ENCODE assay signal across 13 cellular contexts in the genomic region with DNA sequence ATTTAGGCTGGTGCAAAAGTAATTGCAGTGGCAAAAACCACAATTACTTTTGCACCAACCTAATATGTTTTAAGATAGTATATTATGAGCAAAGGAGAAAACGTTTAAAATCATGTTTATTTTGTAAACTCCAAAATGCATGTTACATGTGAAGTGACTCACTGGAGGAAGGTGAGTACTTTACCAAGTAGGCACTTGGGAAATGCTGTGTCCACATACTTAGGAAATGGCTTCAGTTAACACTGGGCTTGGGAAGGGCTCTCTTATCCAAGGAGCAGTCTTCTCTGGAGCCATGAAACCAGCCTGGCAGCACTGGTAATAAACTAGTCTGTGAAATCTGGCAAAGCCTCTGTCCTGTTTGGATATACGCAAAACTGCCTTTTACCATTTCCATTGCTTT. TPM values are rescaled to one million over a fixed set of nuclear protein-coding genes. Genes with fewer than 3 reads are reported as not detected.
DNase-seq lines count a peak whose midpoint lies in the region; ATAC-seq and TF ChIP-seq lines count a peak whose summit lies in the region.
"Had no signal": no experiment of that assay in that cellular context is flagged by ENCODE, and none has a peak within 500 bp of the region (broad histone marks: within the 10 kb centered on the region; RNA-seq: fewer than 3 reads in every experiment).

No MANE protein-coding gene starts in this region.

- peaks cover 80% of the 10 kb centered on the region for H3K36me3 ChIP-seq in adipocyte (ENCODE audit: control insufficient read depth, insufficient read depth, low read length, severe bottlenecking)
- H3K36me3 ChIP-seq in lower lobe of right lung, result peaks cover 79% of the 10 kb centered on the region
- H3K36me3 ChIP-seq in naive thymus-derived CD4-positive, alpha-beta T cell (ENCODE audit: control insufficient read depth in 2 of 3, insufficient read depth in 3 of 3, low read length in 3 of 3), result peaks cover 32 to 73% (median 50%) of the 10 kb centered on the region in 3 experiments

- peak; percentile 46 for DNase-seq in DMS53 (lab: John Stamatoyannopoulos, UW)
- DNase-seq in DMS53 treated with DMSO at 0.1 percent for 48 hours (lab: John Stamatoyannopoulos, UW; ENCODE audit: unreplicated experiment), result no peak
- no peak for DNase-seq in HFF-Myc (ENCODE audit: extremely low read depth, low read depth)
- peak; percentile 15 for DNase-seq in adipocyte (ENCODE audit: low read depth)
- DNase-seq in lower lobe of right lung, result no peak
- no peak for DNase-seq in superior temporal gyrus (ENCODE audit: extremely low spot score)
- no peak for DNase-seq in AML-193 (lab: John Stamatoyannopoulos, UW)
- no peak for DNase-seq in naive thymus-derived CD4-positive, alpha-beta T cell
- DNase-seq: activated CD4-positive, alpha-beta T cell treated with anti-CD3 and anti-CD28 coated beads, Interleukin-2, amount 10 ng/mL, durations not matched to agents 7 days and 5 days; NCI-H2171 had no signal

- peaks cover 28 to 63% (median 35%) of the 10 kb centered on the region in 5 donors for H3K36me3 Mint-ChIP-seq in naive thymus-derived CD4-positive, alpha-beta T cell

- H3K9ac ChIP-seq in adipocyte (ENCODE audit: low read length), result no peak overlapping the region

- H3K4me1 ChIP-seq in adipocyte (ENCODE audit: control insufficient read depth, insufficient read depth, low read length) (peaks cover 43% of the 10 kb centered on the region), lower lobe of right lung (peaks cover 54% of the 10 kb centered on the region)
- H3K4me1 ChIP-seq in naive thymus-derived CD4-positive, alpha-beta T cell (ENCODE audit: control insufficient read depth in 2 of 2, insufficient read depth in 2 of 2, low read length in 2 of 2), result peaks cover 31 to 34% of the 10 kb centered on the region in 2 donors

- H3K27ac ChIP-seq in lower lobe of right lung, result no peak overlapping the region
- H3K27ac ChIP-seq in naive thymus-derived CD4-positive, alpha-beta T cell (ENCODE audit: low read depth, low read length), result no peak overlapping the region
- H3K27ac ChIP-seq: 22Rv1, hepatocyte, thoracic aorta had no signal

- H3K27me3 ChIP-seq in adipocyte (replicated peaks; ENCODE audit: control insufficient read depth, insufficient read depth, low read length) (no peaks in the 10 kb centered on the region), lower lobe of right lung (ENCODE audit: low read depth) (no peaks in the 10 kb centered on the region)
- H3K27me3 ChIP-seq in naive thymus-derived CD4-positive, alpha-beta T cell (ENCODE audit: control insufficient read depth in 2 of 2, insufficient read depth in 2 of 2, low read length in 2 of 2), result no peaks in the 10 kb centered on the region
- H3K27me3 ChIP-seq: hepatocyte had no signal

- peak overlapping the region in 2 of 9 donors; percentile 8 to 34 for H3K27ac Mint-ChIP-seq in naive thymus-derived CD4-positive, alpha-beta T cell
- H3K27ac Mint-ChIP-seq: activated CD4-positive, alpha-beta T cell treated with anti-CD3 and anti-CD28 coated beads, Interleukin-2, amount 10 ng/mL, durations not matched to agents 7 days and 5 days had no signal

- peak; percentile 46 to 64 for ATAC-seq in lower lobe of right lung
- ATAC-seq in naive thymus-derived CD4-positive, alpha-beta T cell, result no peak

- H3K9me3 ChIP-seq in adipocyte (ENCODE audit: control insufficient read depth, low read length) (no peaks in the 10 kb centered on the region), lower lobe of right lung (no peaks in the 10 kb centered on the region)
- H3K9me3 ChIP-seq in naive thymus-derived CD4-positive, alpha-beta T cell (ENCODE audit: control insufficient read depth in 2 of 3, low read length in 3 of 3), result no peaks in the 10 kb centered on the region
- H3K9me3 ChIP-seq: thoracic aorta had no signal

- peak overlapping the region in 1 of 10 donors; percentile 82 for H3K4me3 Mint-ChIP-seq in naive thymus-derived CD4-positive, alpha-beta T cell
- H3K4me3 Mint-ChIP-seq: activated CD4-positive, alpha-beta T cell treated with anti-CD3 and anti-CD28 coated beads, Interleukin-2, amount 10 ng/mL, durations not matched to agents 7 days and 5 days had no signal

- H3K9me3 Mint-ChIP-seq in naive thymus-derived CD4-positive, alpha-beta T cell, result no peaks in the 10 kb centered on the region
- H3K9me3 Mint-ChIP-seq: activated CD4-positive, alpha-beta T cell treated with anti-CD3 and anti-CD28 coated beads, Interleukin-2, amount 10 ng/mL, durations not matched to agents 7 days and 5 days had no signal

- intact Hi-C loops in lower lobe of right lung (cut with DNase I), result no loop called here
- intact Hi-C loops in naive thymus-derived CD4-positive, alpha-beta T cell (cut with micrococcal nuclease), result no loop called here

- POLR2A ChIA-PET in naive thymus-derived CD4-positive, alpha-beta T cell (lab: Charles Lee), result no interaction called here

- TF ChIP-seq CTCF in HFF-Myc (IDR thresholded peaks at IDR 0.05; ENCODE audit: low read depth, low read length, missing control alignments) (no peak), lower lobe of right lung (IDR thresholded peaks at IDR 0.05) (no peak)

- peaks cover 30 to 79% (median 61%) of the 10 kb centered on the region in 7 donors for H3K4me1 Mint-ChIP-seq in naive thymus-derived CD4-positive, alpha-beta T cell

- H3K4me3 ChIP-seq in HFF-Myc (replicated peaks; ENCODE audit: low read depth, low read length) (peak overlapping the region; percentile 78), adipocyte (ENCODE audit: low read length) (no peak overlapping the region), lower lobe of right lung (no peak overlapping the region)
- no peak overlapping the region for H3K4me3 ChIP-seq in naive thymus-derived CD4-positive, alpha-beta T cell (ENCODE audit: low read length)
- H3K4me3 ChIP-seq: hepatocyte, thoracic aorta had no signal

- CTCF ChIA-PET in naive thymus-derived CD4-positive, alpha-beta T cell (lab: Charles Lee), result no interaction called here

- H3K27me3 Mint-ChIP-seq in naive thymus-derived CD4-positive, alpha-beta T cell, result no peaks in the 10 kb centered on the region
- H3K27me3 Mint-ChIP-seq: activated CD4-positive, alpha-beta T cell treated with anti-CD3 and anti-CD28 coated beads, Interleukin-2, amount 10 ng/mL, durations not matched to agents 7 days and 5 days had no signal

RNA-seq across cellular contexts. Expression of a gene that starts 4.4 kb away (rescaled TPM):
- total RNA-seq in lower lobe of right lung, result 1,077 TPM
- total RNA-seq in naive thymus-derived CD4-positive, alpha-beta T cell, result 1,000 to 10,000 TPM; 1,177 to 2,466 (median 1,673) TPM
- 1,000 to 10,000 TPM; 1,173 to 1,441 TPM for polyA plus RNA-seq in naive thymus-derived CD4-positive, alpha-beta T cell

RNA-seq across cellular contexts. Expression of a gene that starts 8.8 kb away (rescaled TPM):
- 11.2 TPM for total RNA-seq in lower lobe of right lung
- total RNA-seq in naive thymus-derived CD4-positive, alpha-beta T cell, result 10 to 100 TPM; 12.0 to 20.9 (median 19.0) TPM
- polyA plus RNA-seq in naive thymus-derived CD4-positive, alpha-beta T cell, result 10 to 100 TPM in 1 of 2 donors, 1 to 10 TPM in 1; 5.5 to 12.3 TPM

Comparison
In these comparisons a context has a peak if more than half of its experiments do, and no peak if none do; other contexts are left out.
1. DNase-seq: peak in DMS53 (single experiment) and adipocyte (single experiment); none in DMS53 treated with DMSO at 0.1 percent for 48 hours (single experiment), HFF-Myc (single experiment), lower lobe of right lung (single experiment), superior temporal gyrus (single experiment), AML-193 (0 of 2) and naive thymus-derived CD4-positive, alpha-beta T cell (0 of 9).